Comparison of ENCODE assay signal across 8 cellular contexts in the genomic region with DNA sequence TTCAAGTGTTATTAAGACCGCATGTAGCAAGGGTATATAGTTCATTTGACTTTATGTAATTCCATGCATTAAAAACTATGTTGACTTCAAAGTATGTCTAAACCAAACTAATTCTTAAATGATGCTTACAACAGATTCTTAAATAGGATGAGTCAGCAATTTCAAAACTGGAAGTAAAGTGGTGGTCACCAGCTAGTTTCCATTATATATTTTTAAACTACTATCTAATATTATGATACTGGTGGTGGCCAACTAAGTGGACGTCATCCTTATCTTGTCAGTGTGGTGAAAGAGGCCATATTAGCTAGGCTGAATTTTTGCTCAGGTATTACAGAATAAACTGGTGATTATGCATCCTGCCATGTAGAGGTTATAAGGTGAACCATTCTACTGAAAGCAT. TPM values are rescaled to one million over a fixed set of nuclear protein-coding genes. Genes with fewer than 3 reads are reported as not detected.
DNase-seq lines count a peak whose midpoint lies in the region; ATAC-seq and TF ChIP-seq lines count a peak whose summit lies in the region.

No MANE protein-coding gene starts in this region.

- peak overlapping the region; percentile 75 for H3K4me3 ChIP-seq in iPS-20b (ENCODE audit: low read length)

- DNase-seq in activated naive CD4-positive, alpha-beta T cell treated with anti-CD3 and anti-CD28 coated beads, Interleukin-2, amount 10 ng/mL, durations not matched to agents 7 days and 5 days = no peak
- DNase-seq in activated naive CD4-positive, alpha-beta T cell treated with anti-CD3 and anti-CD28 coated beads, Interleukin-2, amount 50 U/mL, for 16 hours = no peak
- no peak for DNase-seq in T-helper 17 cell
- no peak for DNase-seq in type B pancreatic cell (ENCODE audit: extremely low spot score, unreplicated experiment)
- no peak for DNase-seq in dedifferentiated amniotic fluid mesenchymal stem cell (ENCODE audit: extremely low spot score)
- DNase-seq in NCI-H2107 treated with DMSO at 0.1 percent for 48 hours (lab: John Stamatoyannopoulos, UW; ENCODE audit: unreplicated experiment) = no peak
- DNase-seq in NCI-H69 (lab: John Stamatoyannopoulos, UW) = no peak

- no peak for ATAC-seq in T-helper 17 cell

- no peak for TF ChIP-seq CTCF in type B pancreatic cell (conservative IDR thresholded peaks at IDR 0.05)

- H3K36me3 ChIP-seq in iPS-20b (ENCODE audit: insufficient read depth, low read depth, low read length) = no peaks in the 10 kb centered on the region

- peak overlapping the region; percentile 90 for H3K4me3 Mint-ChIP-seq in activated naive CD4-positive, alpha-beta T cell treated with anti-CD3 and anti-CD28 coated beads, Interleukin-2, amount 10 ng/mL, durations not matched to agents 7 days and 5 days
- H3K4me3 Mint-ChIP-seq in T-helper 17 cell = peak overlapping the region; percentile 99
- peak overlapping the region; percentile 95 for H3K4me3 Mint-ChIP-seq in type B pancreatic cell

- peaks cover 45% of the 10 kb centered on the region for H3K27me3 ChIP-seq in iPS-20b (ENCODE audit: insufficient read depth, low read length)

- H3K36me3 Mint-ChIP-seq in activated naive CD4-positive, alpha-beta T cell treated with anti-CD3 and anti-CD28 coated beads, Interleukin-2, amount 10 ng/mL, durations not matched to agents 7 days and 5 days = no peaks in the 10 kb centered on the region
- H3K36me3 Mint-ChIP-seq in T-helper 17 cell (ENCODE audit: low read depth) (peaks cover 3% of the 10 kb centered on the region), type B pancreatic cell (no peaks in the 10 kb centered on the region)

- peaks cover 27% of the 10 kb centered on the region for H3K27me3 Mint-ChIP-seq in activated naive CD4-positive, alpha-beta T cell treated with anti-CD3 and anti-CD28 coated beads, Interleukin-2, amount 10 ng/mL, durations not matched to agents 7 days and 5 days
- H3K27me3 Mint-ChIP-seq in T-helper 17 cell (no peaks in the 10 kb centered on the region), type B pancreatic cell (peaks cover 66% of the 10 kb centered on the region)

- H3K4me1 ChIP-seq in iPS-20b (ENCODE audit: insufficient read depth, low read length) = no peaks in the 10 kb centered on the region

- H3K27ac Mint-ChIP-seq in activated naive CD4-positive, alpha-beta T cell treated with anti-CD3 and anti-CD28 coated beads, Interleukin-2, amount 10 ng/mL, durations not matched to agents 7 days and 5 days = no peak overlapping the region
- peak overlapping the region; percentile 87 for H3K27ac Mint-ChIP-seq in T-helper 17 cell
- no peak overlapping the region for H3K27ac Mint-ChIP-seq in type B pancreatic cell

- CTCF ChIA-PET in activated naive CD4-positive, alpha-beta T cell treated with anti-CD3 and anti-CD28 coated beads, Interleukin-2, amount 10 ng/mL, durations not matched to agents 7 days and 5 days (lab: Charles Lee) = no interaction called here

- no peak overlapping the region for H3K27ac ChIP-seq in iPS-20b (ENCODE audit: low read length)

- H3K9me3 Mint-ChIP-seq in activated naive CD4-positive, alpha-beta T cell treated with anti-CD3 and anti-CD28 coated beads, Interleukin-2, amount 10 ng/mL, durations not matched to agents 7 days and 5 days = no peaks in the 10 kb centered on the region
- no peaks in the 10 kb centered on the region for H3K9me3 Mint-ChIP-seq in type B pancreatic cell

- H3K9ac ChIP-seq in iPS-20b (ENCODE audit: low read depth, low read length) = no peak overlapping the region

- H3K9me3 ChIP-seq in T-helper 17 cell (ENCODE audit: control insufficient read depth, low read length, poor library complexity, severe bottlenecking) = no peaks in the 10 kb centered on the region
- H3K9me3 ChIP-seq in iPS-20b (ENCODE audit: insufficient read depth, low read depth, low read length) = no peaks in the 10 kb centered on the region

- H3K4me1 Mint-ChIP-seq in activated naive CD4-positive, alpha-beta T cell treated with anti-CD3 and anti-CD28 coated beads, Interleukin-2, amount 10 ng/mL, durations not matched to agents 7 days and 5 days = peaks cover 17% of the 10 kb centered on the region
- H3K4me1 Mint-ChIP-seq in T-helper 17 cell (peaks cover 15% of the 10 kb centered on the region), type B pancreatic cell (ENCODE audit: unreplicated experiment) (no peaks in the 10 kb centered on the region)

RNA-seq across cellular contexts. Expression of a gene that starts 1.2 kb away (rescaled TPM):
- 1 to 10 TPM; 3.2 to 4.7 TPM for total RNA-seq in T-helper 17 cell
- total RNA-seq in type B pancreatic cell (ENCODE audit: low replicate concordance) = 0.77 and 0.79 TPM in 2 replicates
